In genomic region chr7:136117539-136117938, GRCh38 we compare ENCODE assay signal across 37 cellular contexts.
"Had no signal": no experiment of that assay in that cellular context is flagged by ENCODE, and none has a peak within 500 bp of the region (broad histone marks: within the 10 kb centered on the region; RNA-seq: fewer than 3 reads in every experiment).

No MANE protein-coding gene starts in this region.

- H2AFZ ChIP-seq: PC-9 had no signal

- H3K4me3 ChIP-seq: ascending aorta, cardiac muscle cell, PC-9 had no signal

- H3K4me2 ChIP-seq: PC-9 had no signal

- ATAC-seq: activated CD8-positive, alpha-beta memory T cell treated with anti-CD3 and anti-CD28 coated beads, Interleukin-2, amount 10 ng/mL, durations not matched to agents 7 days and 5 days; activated naive CD8-positive, alpha-beta T cell treated with anti-CD3 and anti-CD28 coated beads, Interleukin-2, amount 50 U/mL, for 24 hours; Right ventricle myocardium inferior had no signal

- H3K4me1 ChIP-seq: ascending aorta had no signal

- H3K27ac ChIP-seq: ascending aorta, cardiac muscle cell, PC-9, RWPE1, VCaP had no signal

- H3K27ac Mint-ChIP-seq: activated B cell treated with CpG ODN at 0.5 μM for 24 hours; activated CD4-positive, alpha-beta memory T cell treated with anti-CD3 and anti-CD28 coated beads, Interleukin-2, amount 10 ng/mL, durations not matched to agents 7 days and 5 days; activated CD8-positive, alpha-beta memory T cell treated with anti-CD3 and anti-CD28 coated beads, Interleukin-2, amount 10 ng/mL, durations not matched to agents 7 days and 5 days; activated naive CD4-positive, alpha-beta T cell treated with anti-CD3 and anti-CD28 coated beads, Interleukin-2, amount 10 ng/mL, durations not matched to agents 7 days and 5 days; activated naive CD8-positive, alpha-beta T cell; activated naive CD8-positive, alpha-beta T cell treated with anti-CD3 and anti-CD28 coated beads, Interleukin-2, amount 50 U/mL, for 24 hours had no signal

- H3K9me3 Mint-ChIP-seq: activated B cell treated with CpG ODN at 0.5 μM for 24 hours; activated naive CD4-positive, alpha-beta T cell treated with anti-CD3 and anti-CD28 coated beads, Interleukin-2, amount 10 ng/mL, durations not matched to agents 7 days and 5 days; activated naive CD8-positive, alpha-beta T cell treated with anti-CD3 and anti-CD28 coated beads, Interleukin-2, amount 50 U/mL, for 24 hours; central memory CD8-positive, alpha-beta T cell had no signal

- H3K4me1 Mint-ChIP-seq: activated CD4-positive, alpha-beta memory T cell treated with anti-CD3 and anti-CD28 coated beads, Interleukin-2, amount 10 ng/mL, durations not matched to agents 7 days and 5 days; activated CD8-positive, alpha-beta memory T cell treated with anti-CD3 and anti-CD28 coated beads, Interleukin-2, amount 10 ng/mL, durations not matched to agents 7 days and 5 days; activated naive CD4-positive, alpha-beta T cell treated with anti-CD3 and anti-CD28 coated beads, Interleukin-2, amount 10 ng/mL, durations not matched to agents 7 days and 5 days; activated naive CD8-positive, alpha-beta T cell treated with anti-CD3 and anti-CD28 coated beads, Interleukin-2, amount 50 U/mL, for 24 hours had no signal

- H3K27me3 ChIP-seq: ascending aorta, cardiac muscle cell had no signal

- H3K27me3 Mint-ChIP-seq: activated B cell treated with CpG ODN at 0.5 μM for 24 hours; activated CD4-positive, alpha-beta memory T cell treated with anti-CD3 and anti-CD28 coated beads, Interleukin-2, amount 10 ng/mL, durations not matched to agents 7 days and 5 days; activated CD8-positive, alpha-beta memory T cell treated with anti-CD3 and anti-CD28 coated beads, Interleukin-2, amount 10 ng/mL, durations not matched to agents 7 days and 5 days; activated naive CD4-positive, alpha-beta T cell treated with anti-CD3 and anti-CD28 coated beads, Interleukin-2, amount 10 ng/mL, durations not matched to agents 7 days and 5 days; central memory CD8-positive, alpha-beta T cell had no signal

- DNase-seq: activated B cell treated with CpG ODN at 0.5 μM for 24 hours; activated CD4-positive, alpha-beta memory T cell treated with anti-CD3 and anti-CD28 coated beads, Interleukin-2, amount 10 ng/mL, durations not matched to agents 7 days and 5 days; activated CD4-positive, alpha-beta T cell treated with anti-CD3 and anti-CD28 coated beads for 48 hours; activated CD4-positive, CD25-positive, alpha-beta regulatory T cell treated with anti-CD3 and anti-CD28 coated beads, Interleukin-2, amount 50 U/mL, for 72 hours; activated CD8-positive, alpha-beta memory T cell treated with anti-CD3 and anti-CD28 coated beads for 24 hours; activated CD8-positive, alpha-beta memory T cell treated with anti-CD3 and anti-CD28 coated beads, Interleukin-2, amount 10 ng/mL, durations not matched to agents 7 days and 5 days; activated CD8-positive, alpha-beta memory T cell treated with anti-CD3 and anti-CD28 coated beads, Interleukin-2, amount 50 U/mL, for 48 hours; activated effector memory CD4-positive, alpha-beta T cell treated with Interleukin-2 at 50 U/mL for 16 hours; activated naive CD4-positive, alpha-beta T cell treated with anti-CD3 and anti-CD28 coated beads, Interleukin-2, amount 10 ng/mL, durations not matched to agents 7 days and 5 days; activated naive CD8-positive, alpha-beta T cell treated with anti-CD3 and anti-CD28 coated beads, Interleukin-2, amount 50 U/mL, for 24 hours; activated T-cell treated with anti-CD3 and anti-CD28 coated beads, Interleukin-2, amount 50 U/mL, for 48 hours; amniotic stem cell; KG1; MM.1S; MV-4-11; NCI-H1092; NCI-H1417; NCI-H146; NCI-H187; NCI-H2029 treated with DMSO at 0.1 percent for 48 hours; NCI-H2107; NCI-H2171; NCI-H510A; NCI-H526; NK-92 treated with Interleukin-12 subunit alpha and Interleukin-12 subunit beta, amount 100 ng/mL, for 24 hours; PC-9; SW 1271; T-helper 1 cell; T-helper 2 cell; T-helper 9 cell had no signal

- H3K36me3 ChIP-seq: ascending aorta, cardiac muscle cell had no signal

- H3K4me3 Mint-ChIP-seq: activated B cell treated with CpG ODN at 0.5 μM for 24 hours; activated CD4-positive, alpha-beta memory T cell treated with anti-CD3 and anti-CD28 coated beads, Interleukin-2, amount 10 ng/mL, durations not matched to agents 7 days and 5 days; activated CD8-positive, alpha-beta memory T cell treated with anti-CD3 and anti-CD28 coated beads, Interleukin-2, amount 10 ng/mL, durations not matched to agents 7 days and 5 days; activated naive CD4-positive, alpha-beta T cell treated with anti-CD3 and anti-CD28 coated beads, Interleukin-2, amount 10 ng/mL, durations not matched to agents 7 days and 5 days; activated naive CD8-positive, alpha-beta T cell; activated naive CD8-positive, alpha-beta T cell treated with anti-CD3 and anti-CD28 coated beads, Interleukin-2, amount 50 U/mL, for 24 hours; central memory CD8-positive, alpha-beta T cell had no signal

- H3K9me3 ChIP-seq: ascending aorta had no signal
